ENCODE assay signal across 1 cellular context in the genomic region with DNA sequence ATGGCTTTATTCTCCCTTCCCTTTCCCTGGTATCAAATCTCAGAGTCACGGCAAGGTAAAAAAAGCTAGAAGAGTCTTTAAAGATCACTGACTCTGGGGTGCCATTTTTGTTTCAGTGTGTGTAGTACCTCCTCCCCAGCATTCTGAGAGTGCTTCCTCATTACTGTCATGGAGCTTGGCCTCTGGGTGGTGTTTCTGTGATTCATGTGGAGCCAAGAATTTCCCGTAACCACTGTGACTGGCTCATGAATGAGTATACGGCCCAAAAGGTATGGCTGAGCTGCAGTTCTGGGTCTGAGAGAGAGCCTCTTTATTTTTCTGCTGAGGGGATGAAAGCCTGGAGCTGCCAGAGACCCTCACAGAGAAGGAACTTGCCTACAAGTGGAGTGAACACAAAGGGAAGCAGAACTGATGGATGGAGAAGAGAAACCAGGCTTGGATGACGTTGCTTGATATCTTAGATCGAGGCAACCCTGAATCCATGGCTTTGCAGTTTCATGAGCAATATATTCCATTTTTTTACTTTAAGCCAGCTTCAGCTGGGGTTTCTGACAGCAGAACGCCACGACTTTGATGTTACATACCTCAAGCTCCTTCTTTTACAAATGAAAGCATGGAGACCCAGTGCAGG.
TF ChIP-seq lines count a peak whose summit lies in the region.

No MANE protein-coding gene starts in this region.

TF ChIP-seq in HepG2, 621 proteins besides CTCF, POLR2A, EP300 and RAD21:
- TF ChIP-seq, protein P1, sequence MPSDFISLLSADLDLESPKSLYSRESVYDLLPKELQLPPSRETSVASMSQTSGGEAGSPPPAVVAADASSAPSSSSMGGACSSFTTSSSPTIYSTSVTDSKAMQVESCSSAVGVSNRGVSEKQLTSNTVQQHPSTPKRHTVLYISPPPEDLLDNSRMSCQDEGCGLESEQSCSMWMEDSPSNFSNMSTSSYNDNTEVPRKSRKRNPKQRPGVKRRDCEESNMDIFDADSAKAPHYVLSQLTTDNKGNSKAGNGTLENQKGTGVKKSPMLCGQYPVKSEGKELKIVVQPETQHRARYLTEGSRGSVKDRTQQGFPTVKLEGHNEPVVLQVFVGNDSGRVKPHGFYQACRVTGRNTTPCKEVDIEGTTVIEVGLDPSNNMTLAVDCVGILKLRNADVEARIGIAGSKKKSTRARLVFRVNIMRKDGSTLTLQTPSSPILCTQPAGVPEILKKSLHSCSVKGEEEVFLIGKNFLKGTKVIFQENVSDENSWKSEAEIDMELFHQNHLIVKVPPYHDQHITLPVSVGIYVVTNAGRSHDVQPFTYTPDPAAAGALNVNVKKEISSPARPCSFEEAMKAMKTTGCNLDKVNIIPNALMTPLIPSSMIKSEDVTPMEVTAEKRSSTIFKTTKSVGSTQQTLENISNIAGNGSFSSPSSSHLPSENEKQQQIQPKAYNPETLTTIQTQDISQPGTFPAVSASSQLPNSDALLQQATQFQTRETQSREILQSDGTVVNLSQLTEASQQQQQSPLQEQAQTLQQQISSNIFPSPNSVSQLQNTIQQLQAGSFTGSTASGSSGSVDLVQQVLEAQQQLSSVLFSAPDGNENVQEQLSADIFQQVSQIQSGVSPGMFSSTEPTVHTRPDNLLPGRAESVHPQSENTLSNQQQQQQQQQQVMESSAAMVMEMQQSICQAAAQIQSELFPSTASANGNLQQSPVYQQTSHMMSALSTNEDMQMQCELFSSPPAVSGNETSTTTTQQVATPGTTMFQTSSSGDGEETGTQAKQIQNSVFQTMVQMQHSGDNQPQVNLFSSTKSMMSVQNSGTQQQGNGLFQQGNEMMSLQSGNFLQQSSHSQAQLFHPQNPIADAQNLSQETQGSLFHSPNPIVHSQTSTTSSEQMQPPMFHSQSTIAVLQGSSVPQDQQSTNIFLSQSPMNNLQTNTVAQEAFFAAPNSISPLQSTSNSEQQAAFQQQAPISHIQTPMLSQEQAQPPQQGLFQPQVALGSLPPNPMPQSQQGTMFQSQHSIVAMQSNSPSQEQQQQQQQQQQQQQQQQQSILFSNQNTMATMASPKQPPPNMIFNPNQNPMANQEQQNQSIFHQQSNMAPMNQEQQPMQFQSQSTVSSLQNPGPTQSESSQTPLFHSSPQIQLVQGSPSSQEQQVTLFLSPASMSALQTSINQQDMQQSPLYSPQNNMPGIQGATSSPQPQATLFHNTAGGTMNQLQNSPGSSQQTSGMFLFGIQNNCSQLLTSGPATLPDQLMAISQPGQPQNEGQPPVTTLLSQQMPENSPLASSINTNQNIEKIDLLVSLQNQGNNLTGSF (CRISPR knock-in tag; IDR thresholded peaks at IDR 0.05): no peak
- TF ChIP-seq BCL6 (CRISPR knock-in tag; IDR thresholded peaks at IDR 0.05): no peak
- TF ChIP-seq ZNF451 (CRISPR knock-in tag; IDR thresholded peaks at IDR 0.05): no peak
- no peak for TF ChIP-seq ZNF781 (CRISPR knock-in tag; IDR thresholded peaks at IDR 0.05; ENCODE audit: borderline replicate concordance, not compliant biosample characterization)
- no peak for TF ChIP-seq ZNF644 (CRISPR knock-in tag; IDR thresholded peaks at IDR 0.05; ENCODE audit: low read depth)
- TF ChIP-seq TCF7L2 (IDR thresholded peaks at IDR 0.05; ENCODE audit: low read depth, low read length): no peak
- TF ChIP-seq SRF (IDR thresholded peaks at IDR 0.05; ENCODE audit: low read depth, low read length): no peak
- TF ChIP-seq ZNF549 (CRISPR knock-in tag; IDR thresholded peaks at IDR 0.05): no peak
- TF ChIP-seq, protein P2, sequence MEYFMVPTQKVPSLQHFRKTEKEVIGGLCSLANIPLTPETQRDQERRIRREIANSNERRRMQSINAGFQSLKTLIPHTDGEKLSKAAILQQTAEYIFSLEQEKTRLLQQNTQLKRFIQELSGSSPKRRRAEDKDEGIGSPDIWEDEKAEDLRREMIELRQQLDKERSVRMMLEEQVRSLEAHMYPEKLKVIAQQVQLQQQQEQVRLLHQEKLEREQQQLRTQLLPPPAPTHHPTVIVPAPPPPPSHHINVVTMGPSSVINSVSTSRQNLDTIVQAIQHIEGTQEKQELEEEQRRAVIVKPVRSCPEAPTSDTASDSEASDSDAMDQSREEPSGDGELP (IDR thresholded peaks at IDR 0.05; ENCODE audit: borderline replicate concordance, low read depth): no peak
- no peak for TF ChIP-seq AGO2 (optimal IDR thresholded peaks at IDR 0.05; ENCODE audit: low read depth, low read length)
- no peak for TF ChIP-seq ZKSCAN1 (IDR thresholded peaks at IDR 0.05; ENCODE audit: low read length)
- no peak for TF ChIP-seq TAF1 (CRISPR knock-in tag; IDR thresholded peaks at IDR 0.05)
- TF ChIP-seq HOXA7 (CRISPR knock-in tag; IDR thresholded peaks at IDR 0.05): no peak
